ENCODE assay signal across 25 cellular contexts in the genomic region with DNA sequence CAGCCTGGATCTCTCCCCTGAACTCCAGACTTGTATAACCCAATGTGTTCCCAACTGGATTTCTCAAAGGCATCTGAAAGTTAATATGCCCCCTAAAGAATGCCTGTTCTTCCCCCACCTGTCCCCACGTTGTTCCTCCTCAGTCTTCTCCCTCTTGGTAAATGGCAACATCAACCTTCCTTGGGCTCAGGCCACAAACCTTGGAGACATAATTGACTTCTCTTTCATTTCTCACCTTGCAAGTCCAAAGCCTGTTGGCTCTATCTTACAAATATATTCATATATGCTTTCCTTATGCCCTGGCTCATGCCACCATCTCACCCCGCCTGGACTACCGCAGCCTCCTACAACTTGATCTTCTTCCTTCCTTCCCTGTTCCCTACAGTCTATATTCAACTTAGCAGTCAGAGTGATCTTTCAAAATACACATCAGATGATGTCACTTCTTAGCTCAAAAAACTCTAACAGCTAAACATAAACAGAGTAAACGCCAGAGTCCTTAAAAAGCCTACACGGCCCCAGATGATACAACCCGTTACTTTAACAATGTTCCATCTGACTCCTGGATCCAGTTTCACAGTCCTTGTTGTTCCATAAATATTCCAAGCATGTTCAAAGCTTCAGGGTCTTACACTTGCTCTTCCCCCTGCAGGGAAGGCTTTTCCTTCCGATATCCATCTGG.
"Had no signal": no experiment of that assay in that cellular context is flagged by ENCODE, and none has a peak within 500 bp of the region (broad histone marks: within the 10 kb centered on the region; RNA-seq: fewer than 3 reads in every experiment).

No MANE protein-coding gene starts in this region.

- H3K36me3 Mint-ChIP-seq: memory B cell; stimulated activated naive B cell treated with anti-CD40 and anti-IgM and Interleukin-4, amounts not matched to agents 10 μg/mL and 1 μg/mL and 100 μg/mL, for 72 hours had no signal

- H3K4me3 Mint-ChIP-seq: immature natural killer cell; memory B cell; natural killer cell treated with Interleukin-12 subunit alpha and Interleukin-12 subunit beta and Interleukin-15 and Interleukin-18, amount 100 ng/mL, for 72 hours; stimulated activated naive B cell treated with anti-CD40 and anti-IgM and Interleukin-4, amounts not matched to agents 10 μg/mL and 1 μg/mL and 100 μg/mL, for 72 hours; stimulated activated naive CD8-positive, alpha-beta T cell treated with anti-CD3 and anti-CD28 coated beads, Interleukin-15, amount 100 ng/mL, for 72 hours had no signal

- H3K4me3 ChIP-seq: colonic mucosa, gastroesophageal sphincter, left ventricle myocardium inferior, lower lobe of right lung, psoas muscle, skin epidermis, testis, tibial nerve, upper lobe of right lung had no signal

- H3K4me1 Mint-ChIP-seq: immature natural killer cell; memory B cell; stimulated activated naive B cell treated with anti-CD40 and anti-IgM and Interleukin-4, amounts not matched to agents 10 μg/mL and 1 μg/mL and 100 μg/mL, for 72 hours; stimulated activated naive CD8-positive, alpha-beta T cell treated with anti-CD3 and anti-CD28 coated beads, Interleukin-15, amount 100 ng/mL, for 72 hours had no signal

- H3K9me3 ChIP-seq: colonic mucosa, lower lobe of right lung, psoas muscle, testis, upper lobe of right lung had no signal

- H3K36me3 ChIP-seq: colonic mucosa had no signal

- ATAC-seq: gastroesophageal sphincter; left cardiac atrium; lower lobe of right lung; sciatic nerve; stimulated activated naive B cell treated with anti-CD40 and anti-IgM and Interleukin-4, amounts not matched to agents 10 μg/mL and 1 μg/mL and 100 μg/mL, for 72 hours; stimulated activated naive CD8-positive, alpha-beta T cell treated with anti-CD3 and anti-CD28 coated beads, Interleukin-15, amount 100 ng/mL, for 72 hours; upper lobe of right lung had no signal

- DNase-seq: cerebellar nuclear complex; colonic mucosa; dermis blood vessel endothelial cell; glutamatergic neuron; immature natural killer cell; kidney; left cardiac atrium; left ventricle myocardium inferior; lower lobe of right lung; midbrain; occipital lobe; psoas muscle; retina; stimulated activated CD4-positive, alpha-beta T cell treated with anti-CD3 and anti-CD28 coated beads, Interleukin-2, amount 100 ng/mL, for 24 hours; stimulated activated CD4-positive, alpha-beta T cell treated with anti-CD3 and anti-CD28 coated beads, Interleukin-4, amount 100 ng/mL, for 4 hours; stimulated activated naive B cell treated with anti-CD40 and anti-IgM and Interleukin-4, amounts not matched to agents 10 μg/mL and 1 μg/mL and 100 μg/mL, for 72 hours; stimulated activated naive CD8-positive, alpha-beta T cell treated with anti-CD3 and anti-CD28 coated beads, Interleukin-15, amount 100 ng/mL, for 72 hours; testis; upper lobe of right lung had no signal

- H3K27me3 ChIP-seq: colonic mucosa, testis, tibial nerve, upper lobe of right lung had no signal

- H3K27ac ChIP-seq: colonic mucosa, gastroesophageal sphincter, left ventricle myocardium inferior, lower lobe of right lung, psoas muscle, skin epidermis, testis, tibial nerve, upper lobe of right lung had no signal

- H3K4me1 ChIP-seq: colonic mucosa, gastroesophageal sphincter, left ventricle myocardium inferior, psoas muscle, testis, upper lobe of right lung had no signal

- H3K27ac Mint-ChIP-seq: immature natural killer cell; memory B cell; stimulated activated naive B cell treated with anti-CD40 and anti-IgM and Interleukin-4, amounts not matched to agents 10 μg/mL and 1 μg/mL and 100 μg/mL, for 72 hours; stimulated activated naive CD8-positive, alpha-beta T cell treated with anti-CD3 and anti-CD28 coated beads, Interleukin-15, amount 100 ng/mL, for 72 hours had no signal
